Comparison of ENCODE assay signal across 19 cellular contexts in the genomic region with DNA sequence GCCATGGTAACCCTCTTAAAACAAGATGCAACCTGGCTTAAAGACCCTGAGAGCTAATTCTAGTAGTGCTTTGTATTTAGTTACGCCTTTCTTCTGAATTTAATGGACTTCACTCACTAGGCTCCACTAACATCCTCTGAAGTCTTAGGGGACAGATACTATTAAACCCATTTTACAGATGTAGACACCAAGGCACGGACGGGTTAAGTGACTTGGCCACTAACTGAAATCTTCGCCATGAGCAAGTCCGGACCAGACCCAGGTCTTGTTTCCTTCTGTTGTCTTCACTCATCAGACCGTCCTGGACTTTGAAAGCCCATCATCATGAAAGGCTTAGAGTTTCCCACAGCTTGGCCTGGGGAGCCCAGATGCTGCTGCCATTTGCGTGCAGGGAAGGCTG.
DNase-seq lines count a peak whose midpoint lies in the region; ATAC-seq, FAIRE-seq and TF ChIP-seq lines count a peak whose summit lies in the region.
"Had no signal": no experiment of that assay in that cellular context is flagged by ENCODE, and none has a peak within 500 bp of the region (broad histone marks: within the 10 kb centered on the region; RNA-seq: fewer than 3 reads in every experiment).

No MANE protein-coding gene starts in this region.

- 97% methylated on average over 7 of the region's 7 CpGs for WGBS in HepG2 (ENCODE audit: low lambda C conversion rate)
- 90% methylated on average over 6 of the region's 7 CpGs for WGBS in right lobe of liver (ENCODE audit: insufficient coverage, low coverage, low lambda C conversion rate, missing lambda C conversion rate)

- H3K27ac ChIP-seq in HepG2 (ENCODE audit: extremely low read length, insufficient read depth, low read length), result no peak overlapping the region
- no peak overlapping the region for H3K27ac ChIP-seq in right lobe of liver
- no peak overlapping the region for H3K27ac ChIP-seq in dorsolateral prefrontal cortex
- H3K27ac ChIP-seq: C4-2B had no signal

- no peaks in the 10 kb centered on the region for H4K20me1 ChIP-seq in HepG2 (ENCODE audit: insufficient read depth, low read length)

- no peak for TF ChIP-seq CTCF in HepG2 (CRISPR knock-in tag; IDR thresholded peaks at IDR 0.05)
- TF ChIP-seq CTCF in right lobe of liver (IDR thresholded peaks at IDR 0.05), result no peak
- TF ChIP-seq CTCF in dorsolateral prefrontal cortex (IDR thresholded peaks at IDR 0.05 in 54 of 56, conservative IDR thresholded peaks at IDR 0.05 in 2 of 56; ENCODE audit: low read depth in 1 of 56, partially characterized antibody in 56 of 56), result no peak

- no peak overlapping the region for H3K9ac ChIP-seq in HepG2 (ENCODE audit: insufficient read depth, low read depth, low read length)

- intact Hi-C loops in HepG2 (cut with micrococcal nuclease; ENCODE audit: unreplicated experiment), result no loop called here
- intact Hi-C loops in right lobe of liver (cut with DNase I), result no loop called here
- intact Hi-C loops in dorsolateral prefrontal cortex (cut with DNase I), result no loop called here

- H3K4me3 ChIP-seq in HepG2 (replicated peaks in 1 of 3; ENCODE audit: insufficient read depth in 1 of 3, low read depth in 2 of 3, low read length in 3 of 3) (no peak overlapping the region), right lobe of liver (no peak overlapping the region), dorsolateral prefrontal cortex (no peak overlapping the region)

- H3K4me1 ChIP-seq in HepG2 (ENCODE audit: insufficient read depth, low read length) (no peaks in the 10 kb centered on the region), right lobe of liver (no peaks in the 10 kb centered on the region)
- H3K4me1 ChIP-seq: Caco-2 had no signal

- no peak for TF ChIP-seq RAD21 in HepG2 (CRISPR knock-in tag; IDR thresholded peaks at IDR 0.05)

- no TSS peak for BruUV-seq in HepG2 (replicated peaks; lab: Mats Ljungman, UMichigan)

- in situ Hi-C loops in HepG2 (cut with HindIII; ENCODE audit: extremely low pct_ligation_motif_present, low pct_unique_long_range_greater_than_20kb), result no loop called here

- H3K9me3 ChIP-seq in HepG2 (ENCODE audit: low read length), result no peaks in the 10 kb centered on the region
- no peaks in the 10 kb centered on the region for H3K9me3 ChIP-seq in right lobe of liver
- H3K9me3 ChIP-seq: Caco-2 had no signal

- H2AFZ ChIP-seq in HepG2 (ENCODE audit: low read length), result no peak overlapping the region

- H3K36me3 ChIP-seq in HepG2 (replicated peaks in 1 of 2; ENCODE audit: control insufficient read depth in 1 of 2, insufficient read depth in 2 of 2, low read length in 2 of 2) (no peaks in the 10 kb centered on the region; a peak in 1 of 5 replicates), right lobe of liver (no peaks in the 10 kb centered on the region)

- POLR2A ChIA-PET in HepG2 (lab: Yijun Ruan, JAX), result no interaction called here

- DNase-seq in HepG2 (ENCODE audit: low spot score), result no peak
- DNase-seq in right lobe of liver, result no peak
- peak; percentile 29 for DNase-seq in RPMI7951 (ENCODE audit: low read depth)
- DNase-seq in fibroblast of peridontal ligament (ENCODE audit: extremely low read depth), result peak; percentile 16
- no peak for DNase-seq in dorsolateral prefrontal cortex
- no peak for DNase-seq in LoVo (ENCODE audit: low spot score)
- DNase-seq: AML-193; Caco-2; CD4-positive, alpha-beta T cell; HCEC 1CT had no signal

- H3K79me2 ChIP-seq in HepG2 (ENCODE audit: insufficient read depth, low read length), result no peaks in the 10 kb centered on the region

- peaks cover 7 to 13% of the 10 kb centered on the region in 2 experiments; a peak in 3 of 5 replicates for H3K27me3 ChIP-seq in HepG2 (ENCODE audit: control insufficient read depth in 1 of 2, insufficient read depth in 2 of 2, low read length in 2 of 2)
- H3K27me3 ChIP-seq in right lobe of liver, result no peaks in the 10 kb centered on the region
- H3K27me3 ChIP-seq in dorsolateral prefrontal cortex, result no peaks in the 10 kb centered on the region

- H3K4me2 ChIP-seq in HepG2 (ENCODE audit: low read depth, low read length), result no peak overlapping the region

- TF ChIP-seq POLR2A in HepG2 (IDR thresholded peaks at IDR 0.05; ENCODE audit: insufficient read depth in 1 of 2, low read depth in 2 of 2, low read length in 2 of 2) (no peak), right lobe of liver (IDR thresholded peaks at IDR 0.05) (no peak)

- CTCF ChIA-PET in HepG2 (lab: Yijun Ruan, JAX; ENCODE audit: low intra/inter-chr PET ratio, low total read pairs), result no interaction called here

- ATAC-seq in HepG2 (no peak), right lobe of liver (no peak), HG03025 (IDR thresholded peaks at IDR 0.05; ENCODE audit: low FRiP score, unreplicated experiment) (no peak)

- no peak for FAIRE-seq in HepG2 (lab: Jason Lieb, UNC)
- FAIRE-seq: A204.1, D721Med, G401.6, GM12891, GM19239, H54, HTR-8/SVneo had no signal

- TF ChIP-seq EP300 in HepG2 (IDR thresholded peaks at IDR 0.05; ENCODE audit: low read depth in 2 of 2, low read length in 2 of 2) (no peak), HepG2 (CRISPR knock-in tag; IDR thresholded peaks at IDR 0.05; ENCODE audit: borderline replicate concordance) (no peak)

TF ChIP-seq in HepG2, 621 proteins besides CTCF, POLR2A, EP300 and RAD21:
- TF ChIP-seq ATF7 (IDR thresholded peaks at IDR 0.05) (no peak), ATF7 (CRISPR knock-in tag; IDR thresholded peaks at IDR 0.05) (no peak), RFX1 (IDR thresholded peaks at IDR 0.05) (peak; percentile 27; the same call in 1 of the 2 replicates), JUN (CRISPR knock-in tag; IDR thresholded peaks at IDR 0.05) (no peak), RNF2 (conservative IDR thresholded peaks at IDR 0.05; ENCODE audit: low read depth) (no peak), KAT7 (CRISPR knock-in tag; IDR thresholded peaks at IDR 0.05; ENCODE audit: borderline replicate concordance) (no peak), PLRG1 (conservative IDR thresholded peaks at IDR 0.05) (no peak), ZNF629 (CRISPR knock-in tag; conservative IDR thresholded peaks at IDR 0.05) (peak; percentile 85), YEATS4 (CRISPR knock-in tag; IDR thresholded peaks at IDR 0.05; ENCODE audit: borderline replicate concordance) (no peak), HOXA7 (CRISPR knock-in tag; IDR thresholded peaks at IDR 0.05) (no peak), PTBP1 (IDR thresholded peaks at IDR 0.05; ENCODE audit: low read depth, low read length, poor library complexity, severe bottlenecking) (no peak), ZNF546 (CRISPR knock-in tag; conservative IDR thresholded peaks at IDR 0.05) (no peak)
- TF ChIP-seq, protein P1, sequence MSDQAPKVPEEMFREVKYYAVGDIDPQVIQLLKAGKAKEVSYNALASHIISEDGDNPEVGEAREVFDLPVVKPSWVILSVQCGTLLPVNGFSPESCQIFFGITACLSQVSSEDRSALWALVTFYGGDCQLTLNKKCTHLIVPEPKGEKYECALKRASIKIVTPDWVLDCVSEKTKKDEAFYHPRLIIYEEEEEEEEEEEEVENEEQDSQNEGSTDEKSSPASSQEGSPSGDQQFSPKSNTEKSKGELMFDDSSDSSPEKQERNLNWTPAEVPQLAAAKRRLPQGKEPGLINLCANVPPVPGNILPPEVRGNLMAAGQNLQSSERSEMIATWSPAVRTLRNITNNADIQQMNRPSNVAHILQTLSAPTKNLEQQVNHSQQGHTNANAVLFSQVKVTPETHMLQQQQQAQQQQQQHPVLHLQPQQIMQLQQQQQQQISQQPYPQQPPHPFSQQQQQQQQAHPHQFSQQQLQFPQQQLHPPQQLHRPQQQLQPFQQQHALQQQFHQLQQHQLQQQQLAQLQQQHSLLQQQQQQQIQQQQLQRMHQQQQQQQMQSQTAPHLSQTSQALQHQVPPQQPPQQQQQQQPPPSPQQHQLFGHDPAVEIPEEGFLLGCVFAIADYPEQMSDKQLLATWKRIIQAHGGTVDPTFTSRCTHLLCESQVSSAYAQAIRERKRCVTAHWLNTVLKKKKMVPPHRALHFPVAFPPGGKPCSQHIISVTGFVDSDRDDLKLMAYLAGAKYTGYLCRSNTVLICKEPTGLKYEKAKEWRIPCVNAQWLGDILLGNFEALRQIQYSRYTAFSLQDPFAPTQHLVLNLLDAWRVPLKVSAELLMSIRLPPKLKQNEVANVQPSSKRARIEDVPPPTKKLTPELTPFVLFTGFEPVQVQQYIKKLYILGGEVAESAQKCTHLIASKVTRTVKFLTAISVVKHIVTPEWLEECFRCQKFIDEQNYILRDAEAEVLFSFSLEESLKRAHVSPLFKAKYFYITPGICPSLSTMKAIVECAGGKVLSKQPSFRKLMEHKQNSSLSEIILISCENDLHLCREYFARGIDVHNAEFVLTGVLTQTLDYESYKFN (CRISPR knock-in tag; conservative IDR thresholded peaks at IDR 0.05), result no peak

Comparison
In these comparisons a context has a peak if more than half of its experiments do, and no peak if none do; other contexts are left out.
1. DNase-seq: peak in RPMI7951 (single experiment) and fibroblast of peridontal ligament (single experiment); none in HepG2 (single experiment), right lobe of liver (0 of 3), dorsolateral prefrontal cortex (0 of 10) and LoVo (single experiment).